In genomic region chr11:77698896-77699295, GRCh38 we compare ENCODE assay signal across 39 cellular contexts.
"Had no signal": no experiment of that assay in that cellular context is flagged by ENCODE, and none has a peak within 500 bp of the region (broad histone marks: within the 10 kb centered on the region; RNA-seq: fewer than 3 reads in every experiment).

No MANE protein-coding gene starts in this region.

- H3K4me2 ChIP-seq: PC-9 had no signal

- H3K27me3 ChIP-seq: brain microvascular endothelial cell had no signal

- DNase-seq: activated B cell treated with CpG ODN at 0.5 μM for 24 hours; activated CD4-positive, alpha-beta memory T cell treated with anti-CD3 and anti-CD28 coated beads for 36 hours; activated CD4-positive, alpha-beta T cell treated with anti-CD3 and anti-CD28 coated beads for 4 hours; activated CD4-positive, alpha-beta T cell treated with anti-CD3 and anti-CD28 coated beads, Interleukin-2, amount 50 U/mL, for 1 hour; activated CD4-positive, CD25-positive, alpha-beta regulatory T cell treated with anti-CD3 and anti-CD28 coated beads, Interleukin-2, amount 50 U/mL, for 72 hours; activated CD8-positive, alpha-beta memory T cell treated with anti-CD3 and anti-CD28 coated beads, Interleukin-2, amount 50 U/mL, for 4 hours; activated effector memory CD4-positive, alpha-beta T cell treated with Interleukin-2 at 50 U/mL for 16 hours; activated naive CD4-positive, alpha-beta T cell treated with anti-CD3 and anti-CD28 coated beads, Interleukin-2, amount 10 ng/mL, durations not matched to agents 7 days and 5 days; activated naive CD8-positive, alpha-beta T cell treated with anti-CD3 and anti-CD28 coated beads, Interleukin-2, amount 50 U/mL, for 24 hours; activated T-cell treated with anti-CD3 and anti-CD28 coated beads for 4 hours; activated T-cell treated with anti-CD3 and anti-CD28 coated beads, Interleukin-2, amount 50 U/mL, for 48 hours; amniotic stem cell; aorta; brain microvascular endothelial cell; central memory CD4-positive, alpha-beta T cell; Karpas-422; MM.1S; NCI-H1092 treated with DMSO at 0.1 percent for 48 hours; NCI-H1417; NCI-H146; NCI-H187; NCI-H2029 treated with DMSO at 0.1 percent for 48 hours; NCI-H2107; NCI-H2171; NCI-H510A; NCI-H526; NCI-H748 treated with DMSO at 0.1 percent for 48 hours; NK-92 treated with Interleukin-12 subunit alpha and Interleukin-12 subunit beta, amount 100 ng/mL, for 24 hours; PC-9; SIG-M5; SW 1271; T-helper 1 cell; T-helper 2 cell; T-helper 9 cell had no signal

- H3K4me3 Mint-ChIP-seq: activated B cell treated with CpG ODN at 0.5 μM for 24 hours; activated CD4-positive, alpha-beta memory T cell treated with anti-CD3 and anti-CD28 coated beads for 36 hours; activated naive CD4-positive, alpha-beta T cell treated with anti-CD3 and anti-CD28 coated beads, Interleukin-2, amount 10 ng/mL, durations not matched to agents 7 days and 5 days; activated naive CD8-positive, alpha-beta T cell; activated naive CD8-positive, alpha-beta T cell treated with anti-CD3 and anti-CD28 coated beads, Interleukin-2, amount 50 U/mL, for 24 hours had no signal

- H3K27ac ChIP-seq: brain microvascular endothelial cell, PC-9, RWPE1, VCaP had no signal

- H3K9me3 Mint-ChIP-seq: activated B cell treated with CpG ODN at 0.5 μM for 24 hours; activated CD4-positive, alpha-beta memory T cell treated with anti-CD3 and anti-CD28 coated beads for 36 hours; activated naive CD4-positive, alpha-beta T cell treated with anti-CD3 and anti-CD28 coated beads, Interleukin-2, amount 10 ng/mL, durations not matched to agents 7 days and 5 days; activated naive CD8-positive, alpha-beta T cell treated with anti-CD3 and anti-CD28 coated beads, Interleukin-2, amount 50 U/mL, for 24 hours had no signal

- H3K4me1 Mint-ChIP-seq: activated B cell treated with CpG ODN at 0.5 μM for 24 hours; activated naive CD4-positive, alpha-beta T cell treated with anti-CD3 and anti-CD28 coated beads, Interleukin-2, amount 10 ng/mL, durations not matched to agents 7 days and 5 days had no signal

- H3K27ac Mint-ChIP-seq: activated B cell treated with CpG ODN at 0.5 μM for 24 hours; activated CD4-positive, alpha-beta memory T cell treated with anti-CD3 and anti-CD28 coated beads for 36 hours; activated naive CD4-positive, alpha-beta T cell treated with anti-CD3 and anti-CD28 coated beads, Interleukin-2, amount 10 ng/mL, durations not matched to agents 7 days and 5 days; activated naive CD8-positive, alpha-beta T cell; activated naive CD8-positive, alpha-beta T cell treated with anti-CD3 and anti-CD28 coated beads, Interleukin-2, amount 50 U/mL, for 24 hours had no signal

- H3K4me3 ChIP-seq: PC-9 had no signal

- ATAC-seq: activated naive CD8-positive, alpha-beta T cell treated with anti-CD3 and anti-CD28 coated beads, Interleukin-2, amount 50 U/mL, for 24 hours; Right ventricle myocardium inferior had no signal

- H2AFZ ChIP-seq: PC-9 had no signal

- FAIRE-seq: RCC 7860 had no signal

- H3K27me3 Mint-ChIP-seq: activated B cell treated with CpG ODN at 0.5 μM for 24 hours; activated CD4-positive, alpha-beta memory T cell treated with anti-CD3 and anti-CD28 coated beads for 36 hours; activated naive CD4-positive, alpha-beta T cell treated with anti-CD3 and anti-CD28 coated beads, Interleukin-2, amount 10 ng/mL, durations not matched to agents 7 days and 5 days; activated naive CD8-positive, alpha-beta T cell; activated naive CD8-positive, alpha-beta T cell treated with anti-CD3 and anti-CD28 coated beads, Interleukin-2, amount 50 U/mL, for 24 hours had no signal
